21 cellular contexts compared by ENCODE assay signal in genomic region chr4:109079177-109079576, GRCh38.
DNase-seq lines count a peak whose midpoint lies in the region; ATAC-seq and TF ChIP-seq lines count a peak whose summit lies in the region.
"Had no signal": no experiment of that assay in that cellular context is flagged by ENCODE, and none has a peak within 500 bp of the region (broad histone marks: within the 10 kb centered on the region; RNA-seq: fewer than 3 reads in every experiment).

No MANE protein-coding gene starts in this region.

- no peak overlapping the region; the same call in 1 of the 2 replicates for H3K9ac ChIP-seq in IMR-90 (ENCODE audit: low read depth, low read length)

- no peak overlapping the region for H3K4me3 ChIP-seq in IMR-90 (ENCODE audit: insufficient read depth, low read depth, low read length)
- no peak overlapping the region for H3K4me3 ChIP-seq in osteoblast (ENCODE audit: insufficient read depth, low read length)
- H3K4me3 ChIP-seq: right atrium auricular region, upper lobe of right lung had no signal

- H3K79me1 ChIP-seq in IMR-90 (ENCODE audit: low read depth in 1 of 2, low read length in 2 of 2), result no peaks in the 10 kb centered on the region

- no peak for TF ChIP-seq RAD21 in IMR-90 (IDR thresholded peaks at IDR 0.05; ENCODE audit: low read length)

- no peak for TF ChIP-seq POLR2A in IMR-90 (IDR thresholded peaks at IDR 0.05; ENCODE audit: low read depth, low read length)
- no peak for TF ChIP-seq POLR2A in GM18505 (IDR thresholded peaks at IDR 0.05; ENCODE audit: borderline replicate concordance, extremely low read depth, insufficient read depth, insufficient read length)

- CTCF ChIA-PET in Calu3 (lab: Charles Lee) (no interaction called here), IMR-90 (lab: Yijun Ruan, JAX) (interaction anchor here (0.6 to 0.8 kb wide), 2 partner anchors 23 to 553 kb away, joined by 3 to 4 read pairs; no protein-coding TSS in a partner anchor)

- no peak overlapping the region for H2AK9ac ChIP-seq in IMR-90 (replicated peaks; ENCODE audit: low read depth, low read length, poor library complexity)

- no peak overlapping the region for H2BK20ac ChIP-seq in IMR-90 (ENCODE audit: low read depth, low read length)

- DNase-seq in Calu3 (no peak), IMR-90 (peak; percentile 52), epithelial cell of prostate (ENCODE audit: low read depth, low spot score) (no peak), osteoblast (ENCODE audit: insufficient read length, low spot score, missing footprints) (peak; percentile 45), hippocampal formation (lab: John Stamatoyannopoulos, UW) (no peak)
- DNase-seq: activated CD8-positive, alpha-beta memory T cell treated with anti-CD3 and anti-CD28 coated beads for 24 hours; activated naive CD8-positive, alpha-beta T cell treated with anti-CD3 and anti-CD28 coated beads for 36 hours; CD8-positive, alpha-beta T cell; Karpas-422; NCI-H748 treated with DMSO at 0.1 percent for 48 hours; stimulated activated naive CD8-positive, alpha-beta T cell treated with anti-CD3 and anti-CD28 coated beads, Interleukin-15, amount 100 ng/mL, for 72 hours; T-helper 9 cell; upper lobe of right lung had no signal

- H2AFZ ChIP-seq in IMR-90 (replicated peaks; ENCODE audit: low read length, poor library complexity) (no peak overlapping the region), osteoblast (ENCODE audit: low read length) (no peak overlapping the region)

- in situ Hi-C loops in IMR-90 (cut with MboI; ENCODE audit: low sequenced_read_pairs), result no loop called here

- H4K91ac ChIP-seq in IMR-90 (ENCODE audit: insufficient read depth, low read depth, low read length), result no peak overlapping the region

- H4K20me1 ChIP-seq in IMR-90 (ENCODE audit: insufficient read depth, low read length) (no peaks in the 10 kb centered on the region), osteoblast (ENCODE audit: insufficient read depth, low read length) (no peaks in the 10 kb centered on the region)

- no peak for TF ChIP-seq CTCF in Calu3 (IDR thresholded peaks at IDR 0.05; ENCODE audit: unreplicated experiment)
- TF ChIP-seq CTCF in IMR-90 (conservative IDR thresholded peaks at IDR 0.05; ENCODE audit: low read depth, low read length), result no peak
- TF ChIP-seq CTCF in osteoblast (IDR thresholded peaks at IDR 0.05; ENCODE audit: extremely low read depth, low read depth, low read length), result no peak

- no peak overlapping the region for H2BK15ac ChIP-seq in IMR-90 (ENCODE audit: low read depth, low read length)

- H3K4me1 ChIP-seq in IMR-90 (ENCODE audit: control insufficient read depth, insufficient read depth, low read length) (peaks cover 5% of the 10 kb centered on the region), osteoblast (ENCODE audit: insufficient read depth, low read length) (peaks cover 23% of the 10 kb centered on the region)
- H3K4me1 ChIP-seq: upper lobe of right lung had no signal

- BruUV-seq in Calu3 (replicated peaks; lab: Mats Ljungman, UMichigan) (no TSS peak), IMR-90 (replicated peaks; lab: Mats Ljungman, UMichigan) (no TSS peak)

- H3K36me3 Mint-ChIP-seq in Calu3 (ENCODE audit: insufficient read depth, unreplicated experiment), result no peaks in the 10 kb centered on the region
- H3K36me3 Mint-ChIP-seq: activated naive CD8-positive, alpha-beta T cell treated with anti-CD3 and anti-CD28 coated beads for 36 hours; brain; CD8-positive, alpha-beta T cell had no signal

- H3K14ac ChIP-seq in IMR-90 (replicated peaks; ENCODE audit: low read depth, low read length), result no peak overlapping the region

- dilution Hi-C loops in IMR-90 (cut with HindIII; ENCODE audit: low sequenced_read_pairs, unreplicated experiment), result no loop called here

- no peak overlapping the region for H3K23ac ChIP-seq in IMR-90 (ENCODE audit: low read depth, low read length)

- H3K27ac ChIP-seq in IMR-90 (ENCODE audit: insufficient read depth, low read length) (no peak overlapping the region), epithelial cell of prostate (peak overlapping the region; percentile 61), osteoblast (ENCODE audit: low read depth, low read length) (peak overlapping the region; percentile 24)
- H3K27ac ChIP-seq: right atrium auricular region, upper lobe of right lung had no signal

- no peak overlapping the region for H3K56ac ChIP-seq in IMR-90 (ENCODE audit: extremely low read depth, insufficient read depth, low read length)

- no peaks in the 10 kb centered on the region for H3K9me3 ChIP-seq in IMR-90 (ENCODE audit: control insufficient read depth, insufficient read depth, low read length)
- no peaks in the 10 kb centered on the region for H3K9me3 ChIP-seq in osteoblast (ENCODE audit: low read depth, low read length)
- H3K9me3 ChIP-seq: right atrium auricular region, upper lobe of right lung had no signal

- H3K4me1 Mint-ChIP-seq in Calu3 (ENCODE audit: low read depth, unreplicated experiment), result no peaks in the 10 kb centered on the region
- H3K4me1 Mint-ChIP-seq: stimulated activated naive CD8-positive, alpha-beta T cell treated with anti-CD3 and anti-CD28 coated beads, Interleukin-15, amount 100 ng/mL, for 72 hours had no signal

- H2BK120ac ChIP-seq in IMR-90 (ENCODE audit: low read depth, low read length), result peak overlapping the region; percentile 13; the same call in 1 of the 2 replicates

- H3K4ac ChIP-seq in IMR-90 (ENCODE audit: low read depth, low read length), result no peak overlapping the region

- peak overlapping the region; percentile 42 for H3K27ac Mint-ChIP-seq in Calu3 (ENCODE audit: unreplicated experiment)
- H3K27ac Mint-ChIP-seq: activated naive CD8-positive, alpha-beta T cell treated with anti-CD3 and anti-CD28 coated beads for 36 hours; activated T-helper 1 cell treated with anti-CD3 and anti-CD28 coated beads, Interleukin-12 subunit alpha, Interleukin-12 subunit beta, Interleukin-2, Interleukin-4 antibody, amounts not matched to agents 30 ng/mL and 10 ng/mL and 1 ng/mL, durations not matched to agents 14 hours and 24 hours and 36 hours; CD8-positive, alpha-beta T cell; dendritic cell treated with granulocyte-macrophage colony-stimulating factor and Interleukin-4, amounts not matched to agents 40 ng/mL and 50 ng/mL, for 4 days; stimulated activated naive CD8-positive, alpha-beta T cell treated with anti-CD3 and anti-CD28 coated beads, Interleukin-15, amount 100 ng/mL, for 72 hours had no signal

- H3K36me3 ChIP-seq in IMR-90 (ENCODE audit: control insufficient read depth, insufficient read depth, low read length), result no peaks in the 10 kb centered on the region
- no peaks in the 10 kb centered on the region for H3K36me3 ChIP-seq in osteoblast (ENCODE audit: insufficient read depth, low read length)
- H3K36me3 ChIP-seq: right atrium auricular region, upper lobe of right lung had no signal

- POLR2A ChIA-PET in IMR-90 (lab: Charles Lee; ENCODE audit: unreplicated experiment), result no interaction called here

- H3K27me3 Mint-ChIP-seq in Calu3 (ENCODE audit: unreplicated experiment), result no peaks in the 10 kb centered on the region
- H3K27me3 Mint-ChIP-seq: brain; dendritic cell treated with granulocyte-macrophage colony-stimulating factor and Interleukin-4, amounts not matched to agents 40 ng/mL and 50 ng/mL, for 4 days; stimulated activated naive CD8-positive, alpha-beta T cell treated with anti-CD3 and anti-CD28 coated beads, Interleukin-15, amount 100 ng/mL, for 72 hours had no signal

- peak overlapping the region; percentile 10 for H3K4me3 Mint-ChIP-seq in Calu3 (ENCODE audit: low read depth, unreplicated experiment)
- H3K4me3 Mint-ChIP-seq: activated naive CD8-positive, alpha-beta T cell treated with anti-CD3 and anti-CD28 coated beads for 36 hours; activated T-helper 1 cell treated with anti-CD3 and anti-CD28 coated beads, Interleukin-12 subunit alpha, Interleukin-12 subunit beta, Interleukin-2, Interleukin-4 antibody, amounts not matched to agents 30 ng/mL and 10 ng/mL and 1 ng/mL, durations not matched to agents 14 hours and 24 hours and 36 hours; brain; CD8-positive, alpha-beta T cell; dendritic cell treated with granulocyte-macrophage colony-stimulating factor and Interleukin-4, amounts not matched to agents 40 ng/mL and 50 ng/mL, for 4 days; stimulated activated naive CD8-positive, alpha-beta T cell treated with anti-CD3 and anti-CD28 coated beads, Interleukin-15, amount 100 ng/mL, for 72 hours had no signal

- no peaks in the 10 kb centered on the region; the same call in 1 of the 2 replicates for H3K9me1 ChIP-seq in IMR-90 (ENCODE audit: insufficient read depth, low read length)

- peak overlapping the region; percentile 36; the same call in 1 of the 2 replicates for H3K18ac ChIP-seq in IMR-90 (ENCODE audit: low read depth, low read length)

- H3K4me2 ChIP-seq in IMR-90 (ENCODE audit: low read depth, low read length) (peak overlapping the region; percentile 91; the same call in 1 of the 2 replicates), osteoblast (ENCODE audit: insufficient read depth, low read length) (peak overlapping the region; percentile 61)

- WGBS in IMR-90 (ENCODE audit: extremely low coverage in 2 of 2, insufficient read length in 1 of 2), 2 experiments, result no CpG with 5 or more reads among the region's 2 CpGs

- no peaks in the 10 kb centered on the region for H3K27me3 ChIP-seq in IMR-90 (ENCODE audit: control insufficient read depth, insufficient read depth, low read length)
- H3K27me3 ChIP-seq in osteoblast (ENCODE audit: insufficient read depth, low read length), result no peaks in the 10 kb centered on the region
- H3K27me3 ChIP-seq: right atrium auricular region, upper lobe of right lung had no signal

- no peak overlapping the region for H2AK5ac ChIP-seq in IMR-90 (ENCODE audit: low read depth, low read length)

- ATAC-seq in IMR-90 (ENCODE audit: low read depth) (peak; percentile 79), GM18505 (IDR thresholded peaks at IDR 0.05; ENCODE audit: unreplicated experiment) (no peak), HG02588 (IDR thresholded peaks at IDR 0.05; ENCODE audit: unreplicated experiment) (no peak), GM21423 (IDR thresholded peaks at IDR 0.05; ENCODE audit: unreplicated experiment) (no peak)
- ATAC-seq: CD8-positive, alpha-beta T cell; esophagus mucosa; upper lobe of right lung had no signal

- intact Hi-C loops in Calu3 (cut with micrococcal nuclease; ENCODE audit: unreplicated experiment) (loop anchor here (5.0 kb wide), 1 partner anchor 218 kb away; no protein-coding TSS in a partner anchor), IMR-90 (cut with micrococcal nuclease) (loop anchor here (5.0 kb wide), 2 partner anchors 197 to 232 kb away; no protein-coding TSS in a partner anchor)

- H2BK5ac ChIP-seq in IMR-90 (ENCODE audit: low read depth, low read length, poor library complexity, severe bottlenecking), result peak overlapping the region; percentile 56

- H3K9me3 Mint-ChIP-seq in Calu3 (ENCODE audit: low read depth, unreplicated experiment), result no peaks in the 10 kb centered on the region
- H3K9me3 Mint-ChIP-seq: activated naive CD8-positive, alpha-beta T cell treated with anti-CD3 and anti-CD28 coated beads for 36 hours; activated T-helper 1 cell treated with anti-CD3 and anti-CD28 coated beads, Interleukin-12 subunit alpha, Interleukin-12 subunit beta, Interleukin-2, Interleukin-4 antibody, amounts not matched to agents 30 ng/mL and 10 ng/mL and 1 ng/mL, durations not matched to agents 14 hours and 24 hours and 36 hours; CD8-positive, alpha-beta T cell; dendritic cell treated with granulocyte-macrophage colony-stimulating factor and Interleukin-4, amounts not matched to agents 40 ng/mL and 50 ng/mL, for 4 days; stimulated activated naive CD8-positive, alpha-beta T cell treated with anti-CD3 and anti-CD28 coated beads, Interleukin-15, amount 100 ng/mL, for 72 hours had no signal

- no peaks in the 10 kb centered on the region for H3K79me2 ChIP-seq in osteoblast (ENCODE audit: insufficient read depth, low read length)

- H4K5ac ChIP-seq in IMR-90 (ENCODE audit: low read depth, low read length), result no peak overlapping the region

- H4K8ac ChIP-seq in IMR-90 (ENCODE audit: low read depth in 2 of 2, low read length in 2 of 2), result no peak overlapping the region

Comparison
In these comparisons a context has a peak if more than half of its experiments do, and no peak if none do; other contexts are left out.
1. DNase-seq: peak in IMR-90 (single experiment) and osteoblast (single experiment); none in Calu3 (single experiment), epithelial cell of prostate (single experiment) and hippocampal formation (0 of 2).